ENCODE assay signal across 8 cellular contexts in the genomic region with DNA sequence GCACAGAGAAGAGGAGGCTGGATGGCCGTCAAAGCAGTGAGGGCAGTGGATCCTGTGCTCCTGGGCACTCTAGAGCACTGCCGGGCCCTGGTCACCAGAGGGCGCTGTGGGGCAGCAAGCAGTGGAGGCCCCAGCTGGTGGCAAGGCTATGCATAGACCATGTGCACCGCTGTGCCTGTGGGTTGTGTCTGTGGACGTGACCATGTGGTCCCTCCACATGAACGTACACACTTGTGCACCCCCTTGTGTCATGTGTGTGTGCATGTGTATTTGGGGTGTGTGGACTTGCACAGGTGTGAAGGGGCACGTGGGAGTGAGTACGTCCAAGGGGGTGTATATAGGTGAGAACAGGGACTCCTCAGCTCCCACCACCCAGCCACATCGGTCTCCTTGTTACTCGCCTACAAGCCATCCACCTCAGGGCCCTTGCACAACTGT. TPM values are rescaled to one million over a fixed set of nuclear protein-coding genes. Genes with fewer than 3 reads are reported as not detected.
A peak's percentile ranks its signal among the peaks of the same experiment; 100 is the strongest.
DNase-seq lines count a peak whose midpoint lies in the region; ATAC-seq and TF ChIP-seq lines count a peak whose summit lies in the region.

No MANE protein-coding gene starts in this region.

- H3K36me3 ChIP-seq in HCT116 (ENCODE audit: control insufficient read depth in 1 of 2, insufficient read depth in 2 of 2, low read length in 2 of 2) (no peaks in the 10 kb centered on the region), adipocyte (ENCODE audit: control insufficient read depth, insufficient read depth, low read length, severe bottlenecking) (no peaks in the 10 kb centered on the region), right atrium auricular region (no peaks in the 10 kb centered on the region), gastrocnemius medialis (no peaks in the 10 kb centered on the region)

- ATAC-seq in HCT116 (peak; percentile 51), gastrocnemius medialis (peak; percentile 20 to 26), GM18870 (IDR thresholded peaks at IDR 0.05; ENCODE audit: unreplicated experiment) (no peak)

- RAD21 ChIA-PET in HCT116 (lab: Charles Lee; ENCODE audit: low non-redundant PET in 1 of 2, low total read pairs in 2 of 2, uncharacterized antibody in 2 of 2, unreplicated experiment in 2 of 2), result no interaction called here

- POLR2A ChIA-PET in HCT116 (lab: Charles Lee), result interaction anchor here (0.7 kb wide), 1 partner anchor 162 kb away, joined by 3 read pairs; no protein-coding TSS in a partner anchor

- in situ Hi-C loops in gastrocnemius medialis (cut with MboI; ENCODE audit: low sequenced_read_pairs in 4 of 4), result loop anchor here in 1 of 4 donors (10.0 kb wide), 1 partner anchor 155 kb away; the partner anchor contains the start of gene DHRS7B

- no peak overlapping the region for H3K4me3 ChIP-seq in HCT116 (replicated peaks in 1 of 2; ENCODE audit: low read depth in 1 of 2, low read length in 2 of 2)
- no peak overlapping the region for H3K4me3 ChIP-seq in adipocyte (ENCODE audit: low read length)
- H3K4me3 ChIP-seq in right atrium auricular region, result no peak overlapping the region
- no peak overlapping the region for H3K4me3 ChIP-seq in gastrocnemius medialis

- H3K9me3 ChIP-seq in HCT116 (ENCODE audit: control insufficient read depth in 1 of 2, insufficient read depth in 1 of 2, low read depth in 1 of 2, low read length in 2 of 2) (no peaks in the 10 kb centered on the region), adipocyte (ENCODE audit: control insufficient read depth, low read length) (no peaks in the 10 kb centered on the region), right atrium auricular region (no peaks in the 10 kb centered on the region), gastrocnemius medialis (no peaks in the 10 kb centered on the region)

- peaks cover 44 to 75% of the 10 kb centered on the region in 2 experiments for H3K4me1 ChIP-seq in HCT116 (ENCODE audit: control insufficient read depth in 1 of 2, insufficient read depth in 2 of 2, low read length in 2 of 2)
- H3K4me1 ChIP-seq in adipocyte (ENCODE audit: control insufficient read depth, insufficient read depth, low read length), result peaks cover 49% of the 10 kb centered on the region
- peaks cover 0 to 36% of the 10 kb centered on the region in 2 donors for H3K4me1 ChIP-seq in right atrium auricular region
- peaks cover 39 to 44% of the 10 kb centered on the region in 2 donors for H3K4me1 ChIP-seq in gastrocnemius medialis

- peak; percentile 95 for DNase-seq in ELF-1 (ENCODE audit: low read depth, low spot score)
- DNase-seq in HCT116 (ENCODE audit: low read depth, low spot score), result peak; percentile 60
- peak; percentile 65 for DNase-seq in NCI-H146 (lab: John Stamatoyannopoulos, UW)
- DNase-seq in T-helper 2 cell, result peak; percentile 72 to 85 (median 83)
- peak; percentile 91 for DNase-seq in adipocyte (ENCODE audit: low read depth)
- peak; percentile 88 for DNase-seq in right atrium auricular region (ENCODE audit: low spot score)
- peak; percentile 85 to 90 for DNase-seq in gastrocnemius medialis

- H2AFZ ChIP-seq in HCT116 (ENCODE audit: low read depth, low read length, poor library complexity, severe bottlenecking), result peak overlapping the region; percentile 52

- H3K9me2 ChIP-seq in HCT116 (ENCODE audit: insufficient read depth), result no peaks in the 10 kb centered on the region

- TF ChIP-seq RAD21 in HCT116 (IDR thresholded peaks at IDR 0.05; ENCODE audit: low read depth), result peak; percentile 92

- H4K20me1 ChIP-seq in HCT116 (ENCODE audit: insufficient read depth), result no peaks in the 10 kb centered on the region

- intact Hi-C loops in HCT116 (cut with micrococcal nuclease) (loop anchor here (2.0 to 10.0 kb wide), 4 partner anchors 151 to 237 kb away; partner anchors contain the start of gene USP22), gastrocnemius medialis (cut with DNase I; ENCODE audit: low total_unique reads) (loop anchor here (1.0 to 5.0 kb wide), 4 partner anchors 10 to 231 kb away; partner anchors contain the start of genes DHRS7B and KCNJ12)

- TF ChIP-seq POLR2A in HCT116 (IDR thresholded peaks at IDR 0.05; ENCODE audit: borderline replicate concordance, extremely low read depth, insufficient read depth, insufficient read length) (no peak), gastrocnemius medialis (IDR thresholded peaks at IDR 0.05) (no peak)

- H3K9ac ChIP-seq in HCT116 (ENCODE audit: low read length), result peak overlapping the region; percentile 13; the same call in 1 of the 2 replicates
- H3K9ac ChIP-seq in adipocyte (ENCODE audit: low read length), result peak overlapping the region; percentile 33

- H3K27ac ChIP-seq in HCT116 (ENCODE audit: low read depth, low read length) (no peak overlapping the region), right atrium auricular region (no peak overlapping the region), gastrocnemius medialis (peak overlapping the region; percentile 74 to 99 (median 95))

- TF ChIP-seq CTCF in HCT116 (IDR thresholded peaks at IDR 0.05 in 2 of 3, conservative IDR thresholded peaks at IDR 0.05 in 1 of 3; ENCODE audit: borderline replicate concordance in 1 of 3, insufficient read depth in 1 of 3, low read depth in 2 of 3, low read length in 2 of 3), result peak; percentile 85 to 99 (median 98)
- TF ChIP-seq CTCF in right atrium auricular region (IDR thresholded peaks at IDR 0.05), result peak; percentile 99
- TF ChIP-seq CTCF in gastrocnemius medialis (IDR thresholded peaks at IDR 0.05 in 4 of 5, conservative IDR thresholded peaks at IDR 0.05 in 1 of 5), result peak; percentile 97 to 99 (median 99)

- CTCF ChIA-PET in HCT116 (lab: Charles Lee), result interaction anchor here (0.6 to 1.9 kb wide), 8 partner anchors 8 to 237 kb away, joined by 3 to 7 read pairs (median 4); partner anchors contain the start of gene USP22

- no peaks in the 10 kb centered on the region for H3K27me3 ChIP-seq in HCT116 (ENCODE audit: insufficient read depth, low read length)
- no peaks in the 10 kb centered on the region for H3K27me3 ChIP-seq in adipocyte (replicated peaks; ENCODE audit: control insufficient read depth, insufficient read depth, low read length)
- no peaks in the 10 kb centered on the region for H3K27me3 ChIP-seq in right atrium auricular region
- H3K27me3 ChIP-seq in gastrocnemius medialis, result no peaks in the 10 kb centered on the region

- peak overlapping the region; percentile 27; the same call in 1 of the 2 replicates for H3K4me2 ChIP-seq in HCT116 (ENCODE audit: low read length)

- H3K79me2 ChIP-seq in HCT116 (ENCODE audit: insufficient read depth, low read length), result peaks cover 6% of the 10 kb centered on the region

- no TSS peak for BruUV-seq in HCT116 (replicated peaks; lab: Mats Ljungman, UMichigan)

TF ChIP-seq in HCT116, 20 proteins besides CTCF, POLR2A, EP300 and RAD21:
- TF ChIP-seq YY1 (IDR thresholded peaks at IDR 0.05; ENCODE audit: extremely low read depth, insufficient replicate concordance, low read depth, low read length), result peak; percentile 20
- TF ChIP-seq, protein P1, sequence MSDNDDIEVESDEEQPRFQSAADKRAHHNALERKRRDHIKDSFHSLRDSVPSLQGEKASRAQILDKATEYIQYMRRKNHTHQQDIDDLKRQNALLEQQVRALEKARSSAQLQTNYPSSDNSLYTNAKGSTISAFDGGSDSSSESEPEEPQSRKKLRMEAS (IDR thresholded peaks at IDR 0.05), result peak; percentile 93
- no peak for TF ChIP-seq EGR1 (IDR thresholded peaks at IDR 0.05; ENCODE audit: low read depth)

RNA-seq across cellular contexts. Expression of gene MAP2K3, which starts 4.4 kb away (rescaled TPM):
- 96.7 TPM for total RNA-seq in HCT116 (2021; ENCODE audit: unreplicated experiment)
- 74.4 and 85.1 TPM in 2 replicates for polyA plus RNA-seq in HCT116 (2012)
- 10 to 100 TPM; 37.8 to 43.8 TPM for total RNA-seq in right atrium auricular region
- total RNA-seq in gastrocnemius medialis, result 100 to 1,000 TPM in 1 of 4 donors, 10 to 100 TPM in 3; 15.7 to 170 (median 63.8) TPM

RNA-seq across cellular contexts. Expression of gene NATD1, which starts 26.9 kb away (rescaled TPM):
- total RNA-seq in HCT116 (2021; ENCODE audit: unreplicated experiment) (3.1 TPM), right atrium auricular region (10 to 100 TPM; 15.4 to 17.0 TPM), gastrocnemius medialis (10 to 100 TPM; 10.1 to 21.2 (median 15.5) TPM)
- polyA plus RNA-seq in HCT116 (2012), result 2.2 and 2.7 TPM in 2 replicates

Comparison
In these comparisons a context has a peak if more than half of its experiments do, and no peak if none do; other contexts are left out.
1. H3K27ac ChIP-seq: peak in gastrocnemius medialis (4 of 4); none in HCT116 (single experiment) and right atrium auricular region (0 of 2).
2. Peak in every context shown above with its lines, with median percentiles within 50 percentile points of each other: DNase-seq and CTCF ChIP-seq.